Comparison of ENCODE assay signal across 11 cellular contexts in the genomic region with DNA sequence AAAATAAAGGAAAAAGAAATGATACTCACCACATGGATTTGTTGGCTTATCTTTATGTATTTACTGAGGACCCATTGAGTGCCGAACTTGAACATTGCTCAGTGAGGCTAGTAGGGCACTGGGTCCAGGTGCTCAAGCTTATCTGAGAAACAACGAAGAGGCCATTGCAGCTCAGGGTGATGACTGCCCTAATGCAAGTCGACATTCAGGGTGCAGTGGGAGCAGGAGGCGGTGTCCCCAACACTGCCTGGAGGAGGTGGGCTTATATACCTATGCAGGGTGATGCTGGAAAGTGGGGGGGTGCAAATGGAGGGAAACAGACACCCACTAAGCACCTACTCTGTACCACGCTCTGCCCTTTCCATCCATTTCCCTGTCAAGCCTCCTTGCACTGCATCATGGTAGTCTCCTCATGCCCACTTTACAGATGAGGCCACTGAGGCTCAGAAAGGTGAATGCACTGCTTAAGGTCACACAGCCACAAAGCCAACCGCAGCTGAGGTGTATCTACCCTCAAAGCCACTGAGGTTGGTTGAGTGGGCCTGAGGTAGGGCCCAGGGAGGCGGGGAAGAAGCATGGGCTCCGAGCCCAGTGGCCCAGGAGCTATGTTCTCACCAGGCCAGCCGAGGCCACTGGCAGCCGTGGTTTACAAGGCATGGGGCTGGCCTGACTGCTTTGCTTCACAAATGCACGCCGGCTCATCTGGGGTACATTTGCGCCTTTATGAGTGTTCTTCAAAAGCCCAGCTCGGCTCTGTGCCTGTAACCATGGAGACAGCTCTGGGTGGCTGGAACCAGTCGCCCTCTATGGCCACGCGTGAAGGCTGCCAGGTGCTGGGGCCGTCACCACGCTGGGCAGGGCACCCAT.
A peak's percentile ranks its signal among the peaks of the same experiment; 100 is the strongest.
DNase-seq lines count a peak whose midpoint lies in the region; ATAC-seq, FAIRE-seq and TF ChIP-seq lines count a peak whose summit lies in the region.
"Had no signal": no experiment of that assay in that cellular context is flagged by ENCODE, and none has a peak within 500 bp of the region (broad histone marks: within the 10 kb centered on the region; RNA-seq: fewer than 3 reads in every experiment).

No MANE protein-coding gene starts in this region.

- no peak overlapping the region for H3K9ac ChIP-seq in HepG2 (ENCODE audit: insufficient read depth, low read depth, low read length)

- intact Hi-C loops in HepG2 (cut with micrococcal nuclease; ENCODE audit: unreplicated experiment) = no loop called here
- intact Hi-C loops in transverse colon (cut with DNase I; ENCODE audit: low total_unique reads) = no loop called here

- H3K4me2 ChIP-seq in HepG2 (ENCODE audit: low read depth, low read length) = no peak overlapping the region

- no peak overlapping the region for H2AFZ ChIP-seq in HepG2 (ENCODE audit: low read length)

- CTCF ChIA-PET in HepG2 (lab: Yijun Ruan, JAX; ENCODE audit: low intra/inter-chr PET ratio, low total read pairs) = no interaction called here

- H3K79me2 ChIP-seq in HepG2 (ENCODE audit: insufficient read depth, low read length) = no peaks in the 10 kb centered on the region

- TF ChIP-seq EP300 in HepG2 (IDR thresholded peaks at IDR 0.05; ENCODE audit: low read depth in 2 of 2, low read length in 2 of 2) (no peak), HepG2 (CRISPR knock-in tag; IDR thresholded peaks at IDR 0.05; ENCODE audit: borderline replicate concordance) (no peak), transverse colon (IDR thresholded peaks at IDR 0.05; ENCODE audit: low read depth) (no peak)

- no peak for FAIRE-seq in HepG2 (lab: Jason Lieb, UNC)

- ATAC-seq in HepG2 = no peak
- no peak for ATAC-seq in GM18505 (IDR thresholded peaks at IDR 0.05; ENCODE audit: unreplicated experiment)
- ATAC-seq in GM18873 (IDR thresholded peaks at IDR 0.05; ENCODE audit: low FRiP score, unreplicated experiment) = no peak

- POLR2A ChIA-PET in HepG2 (lab: Yijun Ruan, JAX) = no interaction called here

- TF ChIP-seq RAD21 in HepG2 (CRISPR knock-in tag; IDR thresholded peaks at IDR 0.05) = no peak

- DNase-seq in NCI-H345 (lab: John Stamatoyannopoulos, UW) = peak; percentile 15
- no peak for DNase-seq in NCI-H345 treated with DMSO at 0.1 percent for 48 hours (lab: John Stamatoyannopoulos, UW; ENCODE audit: unreplicated experiment)
- no peak for DNase-seq in HepG2 (ENCODE audit: low spot score)
- peak; percentile 48 for DNase-seq in transverse colon
- DNase-seq in dermis blood vessel endothelial cell = no peak
- DNase-seq: NCI-H82, T1000 had no signal

- 13% methylated on average over 9 of the region's 19 CpGs for WGBS in HepG2 (ENCODE audit: low lambda C conversion rate)
- 50 to 53% methylated on average over 3 to 19 of the region's 19 CpGs for WGBS in transverse colon (ENCODE audit: low coverage in 1 of 2), 2 donors

- H4K20me1 ChIP-seq in HepG2 (ENCODE audit: insufficient read depth, low read length) = no peaks in the 10 kb centered on the region

- H3K9me3 ChIP-seq in HepG2 (ENCODE audit: low read length) = no peaks in the 10 kb centered on the region
- no peaks in the 10 kb centered on the region for H3K9me3 ChIP-seq in transverse colon

- 0 out of 2 replicates have a peak, but pooled peaks cover 7% of the 10 kb centered on the region for H3K4me1 ChIP-seq in HepG2 (ENCODE audit: insufficient read depth, low read length)
- H3K4me1 ChIP-seq in transverse colon = peaks cover 0 to 11% (median 2%) of the 10 kb centered on the region in 4 donors

- H3K36me3 ChIP-seq in HepG2 (replicated peaks in 1 of 2; ENCODE audit: control insufficient read depth in 1 of 2, insufficient read depth in 2 of 2, low read length in 2 of 2) = no peaks in the 10 kb centered on the region
- no peaks in the 10 kb centered on the region for H3K36me3 ChIP-seq in transverse colon

- TF ChIP-seq CTCF in HepG2 (CRISPR knock-in tag; IDR thresholded peaks at IDR 0.05) (no peak), transverse colon (IDR thresholded peaks at IDR 0.05) (no peak)

- H3K4me3 ChIP-seq in HepG2 (replicated peaks in 1 of 3; ENCODE audit: insufficient read depth in 1 of 3, low read depth in 2 of 3, low read length in 3 of 3) (no peak overlapping the region), transverse colon (no peak overlapping the region)
- H3K4me3 ChIP-seq: coronary artery had no signal

- in situ Hi-C loops in HepG2 (cut with HindIII; ENCODE audit: extremely low pct_ligation_motif_present, low pct_unique_long_range_greater_than_20kb) = no loop called here
- in situ Hi-C loops in transverse colon (cut with MboI; ENCODE audit: low pct_ligation_motif_present in 1 of 4, low pct_unique_long_range_greater_than_20kb in 1 of 4, low sequenced_read_pairs in 3 of 4) = no loop called here

- H3K27me3 ChIP-seq in HepG2 (ENCODE audit: control insufficient read depth in 1 of 2, insufficient read depth in 2 of 2, low read length in 2 of 2) = peaks cover 0 to 6% of the 10 kb centered on the region in 2 experiments; a peak in 2 of 5 replicates
- no peaks in the 10 kb centered on the region for H3K27me3 ChIP-seq in transverse colon

- no peak for TF ChIP-seq POLR2A in HepG2 (IDR thresholded peaks at IDR 0.05; ENCODE audit: insufficient read depth in 1 of 2, low read depth in 2 of 2, low read length in 2 of 2)
- no peak for TF ChIP-seq POLR2A in transverse colon (IDR thresholded peaks at IDR 0.05)
- no peak for TF ChIP-seq POLR2A in GM18505 (IDR thresholded peaks at IDR 0.05; ENCODE audit: borderline replicate concordance, extremely low read depth, insufficient read depth, insufficient read length)

- no TSS peak for BruUV-seq in HepG2 (replicated peaks; lab: Mats Ljungman, UMichigan)

- peak overlapping the region; percentile 79 for H3K27ac ChIP-seq in angular gyrus (ENCODE audit: low read depth, low read length)
- no peak overlapping the region for H3K27ac ChIP-seq in HepG2 (ENCODE audit: extremely low read length, insufficient read depth, low read length)
- peak overlapping the region; percentile 20 to 73 (median 26) for H3K27ac ChIP-seq in transverse colon
- H3K27ac ChIP-seq: coronary artery had no signal

TF ChIP-seq in HepG2, 621 proteins besides CTCF, POLR2A, EP300 and RAD21:
- TF ChIP-seq ZNF792 (CRISPR knock-in tag; IDR thresholded peaks at IDR 0.05) (no peak), ZNF629 (CRISPR knock-in tag; conservative IDR thresholded peaks at IDR 0.05) (peak; percentile 79), ZNF737 (CRISPR knock-in tag; IDR thresholded peaks at IDR 0.05; ENCODE audit: borderline replicate concordance) (no peak)

Comparison
In these comparisons a context has a peak if more than half of its experiments do, and no peak if none do; other contexts are left out.
1. DNase-seq: peak in NCI-H345 (single experiment) and transverse colon (single experiment); none in NCI-H345 treated with DMSO at 0.1 percent for 48 hours (single experiment), HepG2 (single experiment) and dermis blood vessel endothelial cell (single experiment).